28 cellular contexts compared by ENCODE assay signal in the genomic region with DNA sequence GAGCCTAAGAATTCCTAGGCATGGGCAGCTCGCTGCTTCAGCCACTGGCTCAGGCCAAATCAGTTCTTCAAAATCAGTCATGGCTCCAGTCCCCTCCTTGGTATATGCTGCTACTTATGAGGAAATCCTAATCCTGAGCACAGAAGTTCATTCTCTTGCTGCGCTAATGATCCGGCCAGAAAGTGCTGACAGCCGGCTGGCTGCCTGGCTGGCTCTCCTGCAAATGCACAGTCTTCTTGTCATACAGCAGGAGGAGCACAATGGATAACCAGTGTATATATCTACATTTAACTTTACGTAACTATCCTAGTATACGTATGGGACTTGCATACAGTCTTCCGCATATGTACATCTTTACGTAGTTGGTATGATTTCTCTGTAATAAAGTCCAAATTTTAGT.
"Had no signal": no experiment of that assay in that cellular context is flagged by ENCODE, and none has a peak within 500 bp of the region (broad histone marks: within the 10 kb centered on the region; RNA-seq: fewer than 3 reads in every experiment).

No MANE protein-coding gene starts in this region.

- H3K4me3 Mint-ChIP-seq: immature natural killer cell; mesothelial cell of epicardium; naive B cell; natural killer cell; nephron progenitor cell; stimulated activated effector memory CD8-positive, alpha-beta T cell treated with anti-CD3 and anti-CD28 coated beads, Interleukin-12 subunit alpha, Interleukin-12 subunit beta, amount 100 ng/mL, for 72 hours; stimulated activated naive CD8-positive, alpha-beta T cell treated with anti-CD3 and anti-CD28 coated beads, Interleukin-15, Interleukin-2, amounts not matched to agents 100 ng/mL and 50 ng/mL, for 24 hours had no signal

- H3K27me3 ChIP-seq: heart left ventricle, pancreas, sigmoid colon, spleen, suprapubic skin, tibial artery, upper lobe of right lung had no signal

- H3K27me3 Mint-ChIP-seq: naive B cell; stimulated activated naive CD8-positive, alpha-beta T cell treated with anti-CD3 and anti-CD28 coated beads, Interleukin-15, Interleukin-2, amounts not matched to agents 100 ng/mL and 50 ng/mL, for 24 hours had no signal

- H3K27ac Mint-ChIP-seq: immature natural killer cell; mesothelial cell of epicardium; naive B cell; natural killer cell; nephron progenitor cell; stimulated activated effector memory CD8-positive, alpha-beta T cell treated with anti-CD3 and anti-CD28 coated beads, Interleukin-12 subunit alpha, Interleukin-12 subunit beta, amount 100 ng/mL, for 72 hours; stimulated activated naive CD8-positive, alpha-beta T cell treated with anti-CD3 and anti-CD28 coated beads, Interleukin-15, Interleukin-2, amounts not matched to agents 100 ng/mL and 50 ng/mL, for 24 hours had no signal

- H3K9me3 Mint-ChIP-seq: mesothelial cell of epicardium, nephron progenitor cell had no signal

- H3K4me1 ChIP-seq: pancreas, prostate gland, spleen, tibial artery, upper lobe of right lung had no signal

- H3K4me3 ChIP-seq: heart left ventricle, lung, pancreas, prostate gland, sigmoid colon, spleen, suprapubic skin, thoracic aorta, tibial artery, upper lobe of right lung had no signal

- H3K36me3 ChIP-seq: heart left ventricle, pancreas, prostate gland, sigmoid colon, spleen, suprapubic skin, thoracic aorta, tibial artery, upper lobe of right lung had no signal

- H3K9me3 ChIP-seq: pancreas, prostate gland, sigmoid colon, suprapubic skin, thoracic aorta, upper lobe of right lung had no signal

- H3K4me1 Mint-ChIP-seq: immature natural killer cell; naive B cell; natural killer cell; nephron progenitor cell; stimulated activated effector memory CD8-positive, alpha-beta T cell treated with anti-CD3 and anti-CD28 coated beads, Interleukin-12 subunit alpha, Interleukin-12 subunit beta, amount 100 ng/mL, for 72 hours had no signal

- DNase-seq: heart left ventricle; hypothalamus; immature natural killer cell; kidney; mesendoderm; naive B cell; natural killer cell; nephron progenitor cell; nucleus accumbens; pancreas; posterior cingulate gyrus; retina; sigmoid colon; small intestine; spleen; stimulated activated CD4-positive, alpha-beta T cell treated with anti-CD3 and anti-CD28 coated beads, Interleukin-4, amount 100 ng/mL, for 24 hours; stimulated activated naive CD4-positive, alpha-beta T cell; tibial artery; trophoblast cell; upper lobe of right lung had no signal

- ATAC-seq: left lobe of liver; natural killer cell; pancreas; stimulated activated effector memory CD8-positive, alpha-beta T cell treated with anti-CD3 and anti-CD28 coated beads, Interleukin-12 subunit alpha, Interleukin-12 subunit beta, amount 100 ng/mL, for 72 hours; upper lobe of right lung had no signal

- H3K36me3 Mint-ChIP-seq: immature natural killer cell; mesothelial cell of epicardium; naive B cell; natural killer cell; stimulated activated effector memory CD8-positive, alpha-beta T cell treated with anti-CD3 and anti-CD28 coated beads, Interleukin-12 subunit alpha, Interleukin-12 subunit beta, amount 100 ng/mL, for 72 hours had no signal

- H3K27ac ChIP-seq: heart left ventricle, pancreas, prostate gland, sigmoid colon, spleen, suprapubic skin, thoracic aorta, tibial artery, upper lobe of right lung had no signal
